In genomic region chr18:79199691-79200374, GRCh38 we compare ENCODE assay signal across 1 cellular context.
TF ChIP-seq lines count a peak whose summit lies in the region.

No MANE protein-coding gene starts in this region.

TF ChIP-seq in SK-N-SH, 30 proteins besides CTCF, POLR2A, EP300 and RAD21 (continued from another document):
- TF ChIP-seq REST (IDR thresholded peaks at IDR 0.05; ENCODE audit: low read depth, low read length) (no peak), ELF1 (IDR thresholded peaks at IDR 0.05) (no peak), JUND (IDR thresholded peaks at IDR 0.05) (no peak), FOXJ3 (CRISPR knock-in tag; IDR thresholded peaks at IDR 0.05) (no peak), EZH2phosphoT487 (IDR thresholded peaks at IDR 0.05; ENCODE audit: borderline replicate concordance, low read depth) (no peak), FOXM1 (IDR thresholded peaks at IDR 0.05; ENCODE audit: low read depth) (no peak), FOSL2 (IDR thresholded peaks at IDR 0.05; ENCODE audit: borderline replicate concordance, low read depth) (no peak), MAX (IDR thresholded peaks at IDR 0.05; ENCODE audit: low read depth) (no peak), SMC3 (IDR thresholded peaks at IDR 0.05; ENCODE audit: low read depth, low read length) (no peak), RXRA (IDR thresholded peaks at IDR 0.05; ENCODE audit: borderline replicate concordance, low read depth) (no peak), MEF2A (IDR thresholded peaks at IDR 0.05; ENCODE audit: borderline replicate concordance, low read depth) (no peak), RFX5 (IDR thresholded peaks at IDR 0.05; ENCODE audit: low read length) (no peak), USF1 (IDR thresholded peaks at IDR 0.05; ENCODE audit: borderline replicate concordance, low read depth) (no peak), USF2 (IDR thresholded peaks at IDR 0.05; ENCODE audit: borderline replicate concordance, low read depth, low read length) (no peak), IRF3 (IDR thresholded peaks at IDR 0.05; ENCODE audit: low read depth, low read length) (no peak), GATA2 (CRISPR knock-in tag; IDR thresholded peaks at IDR 0.05) (no peak)
